ENCODE assay signal across 24 cellular contexts in the genomic region with DNA sequence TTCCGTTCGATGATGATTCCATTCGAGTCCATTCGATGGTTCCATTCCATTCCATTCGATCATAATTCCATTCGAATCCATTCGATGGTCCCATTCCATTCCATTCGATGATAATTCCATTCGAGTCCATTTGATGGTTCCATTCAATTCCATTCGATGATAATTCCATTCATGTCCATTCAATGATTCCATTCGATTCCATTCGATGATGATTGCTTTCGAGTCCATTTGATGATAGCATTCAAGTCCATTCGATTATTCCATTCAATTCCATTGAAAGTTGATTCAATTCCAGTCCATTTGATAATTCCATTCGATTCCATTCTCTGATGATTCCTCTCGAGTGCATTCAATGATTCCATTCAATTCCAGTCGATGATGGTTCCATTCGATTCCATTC.
A peak's percentile ranks its signal among the peaks of the same experiment; 100 is the strongest.
DNase-seq lines count a peak whose midpoint lies in the region; ATAC-seq, FAIRE-seq and TF ChIP-seq lines count a peak whose summit lies in the region.
"Had no signal": no experiment of that assay in that cellular context is flagged by ENCODE, and none has a peak within 500 bp of the region (broad histone marks: within the 10 kb centered on the region; RNA-seq: fewer than 3 reads in every experiment).

No MANE protein-coding gene starts in this region.

- no peaks in the 10 kb centered on the region for H4K20me1 ChIP-seq in Karpas-422 (ENCODE audit: insufficient read depth, low read depth, low read length)

- H3K9me3 ChIP-seq in Karpas-422 (ENCODE audit: low read length): peaks cover 58% of the 10 kb centered on the region
- H3K9me3 ChIP-seq in gastroesophageal sphincter: peaks cover 0 to 69% (median 0%) of the 10 kb centered on the region in 3 donors
- no peaks in the 10 kb centered on the region for H3K9me3 ChIP-seq in small intestine (ENCODE audit: control insufficient read depth, low read depth)
- H3K9me3 ChIP-seq: BE2C had no signal

- TF ChIP-seq POLR2A in gastroesophageal sphincter (IDR thresholded peaks at IDR 0.05): no peak

- no peak for TF ChIP-seq EP300 in gastroesophageal sphincter (IDR thresholded peaks at IDR 0.05)

- WGBS in gastroesophageal sphincter (ENCODE audit: low coverage in 1 of 2), 2 donors: 61 to 68% methylated on average over 18 of the region's 18 CpGs
- 79 to 82% (median 81%) methylated on average over 18 of the region's 18 CpGs for WGBS in small intestine, 3 donors

- no peak overlapping the region for H3K4me2 ChIP-seq in Karpas-422 (ENCODE audit: low read depth, low read length, poor library complexity, severe bottlenecking)
- H3K4me2 ChIP-seq: GM23338 had no signal

- H3K4me1 ChIP-seq in Karpas-422 (ENCODE audit: low read length) (no peaks in the 10 kb centered on the region), gastroesophageal sphincter (no peaks in the 10 kb centered on the region), small intestine (ENCODE audit: control insufficient read depth in 2 of 2, insufficient read depth in 1 of 2, low read depth in 1 of 2, low read length in 1 of 2) (no peaks in the 10 kb centered on the region)
- H3K4me1 ChIP-seq: BE2C had no signal

- peak overlapping the region; percentile 7; the same call in 1 of the 2 replicates for H3K4me3 ChIP-seq in Karpas-422 (ENCODE audit: low read length)
- no peak overlapping the region for H3K4me3 ChIP-seq in gastroesophageal sphincter
- no peak overlapping the region for H3K4me3 ChIP-seq in small intestine (ENCODE audit: low read depth in 1 of 2, low read length in 2 of 2)
- H3K4me3 ChIP-seq: GM23338, K562 had no signal

- peak; percentile 16 for DNase-seq in H4 (ENCODE audit: low spot score)
- no peak for DNase-seq in Karpas-422
- DNase-seq in small intestine: peak; percentile 1
- DNase-seq in activated gamma-delta T cell treated with Interleukin-2 at 50 U/mL for 16 hours: no peak
- DNase-seq in EL: no peak
- DNase-seq: BE2C; C1 segment of cervical spinal cord; CD4-positive, CD25-positive, alpha-beta regulatory T cell; CD8-positive, alpha-beta memory T cell; COR-L47; DMS 273 treated with DMSO at 0.1 percent for 48 hours; DMS53; DND-41; H7; HFFc6; IMR-90 had no signal

- H3K9ac ChIP-seq in Karpas-422 (ENCODE audit: low read length): no peak overlapping the region

- H3K27ac ChIP-seq in Karpas-422 (ENCODE audit: low read length) (no peak overlapping the region), gastroesophageal sphincter (no peak overlapping the region), small intestine (ENCODE audit: low read depth in 1 of 2, low read length in 1 of 2) (no peak overlapping the region)

- H3K9me2 ChIP-seq in Karpas-422 (replicated peaks; ENCODE audit: insufficient read depth, low read length): no peaks in the 10 kb centered on the region

- H3K36me3 ChIP-seq in Karpas-422 (ENCODE audit: insufficient read depth, low read length) (no peaks in the 10 kb centered on the region), gastroesophageal sphincter (no peaks in the 10 kb centered on the region), small intestine (ENCODE audit: control insufficient read depth in 2 of 2, insufficient read depth in 2 of 2, low read length in 2 of 2) (no peaks in the 10 kb centered on the region)
- H3K36me3 ChIP-seq: BE2C had no signal

- no peaks in the 10 kb centered on the region for H3K27me3 ChIP-seq in Karpas-422 (ENCODE audit: low read length)
- peaks cover 1% of the 10 kb centered on the region for H3K27me3 ChIP-seq in gastroesophageal sphincter
- H3K27me3 ChIP-seq in small intestine (ENCODE audit: control insufficient read depth in 2 of 2, insufficient read depth in 2 of 2, low read length in 2 of 2): no peaks in the 10 kb centered on the region
- H3K27me3 ChIP-seq: BE2C had no signal

- H3K79me2 ChIP-seq in Karpas-422 (ENCODE audit: low read length): no peaks in the 10 kb centered on the region

- ATAC-seq in gastroesophageal sphincter: peak; percentile 13
- no peak for ATAC-seq in GM18873 (IDR thresholded peaks at IDR 0.05; ENCODE audit: low FRiP score, unreplicated experiment)
- ATAC-seq in GM18867 (IDR thresholded peaks at IDR 0.05; ENCODE audit: unreplicated experiment): no peak
- ATAC-seq: GM23338, HCT116, K562 had no signal

- TF ChIP-seq CTCF in gastroesophageal sphincter (IDR thresholded peaks at IDR 0.05): no peak

- no peak overlapping the region for H2AFZ ChIP-seq in Karpas-422 (ENCODE audit: low read length)
- H2AFZ ChIP-seq: GM23338 had no signal

- no peak for FAIRE-seq in small intestine (lab: Jason Lieb, UNC)
- FAIRE-seq: G401.6, GM12891, K562 had no signal

Comparison
In these comparisons a context has a peak if more than half of its experiments do, and no peak if none do; other contexts are left out.
1. DNase-seq: peak in H4 (single experiment) and small intestine (single experiment); none in Karpas-422 (single experiment), activated gamma-delta T cell treated with Interleukin-2 at 50 U/mL for 16 hours (single experiment) and EL (single experiment).